ENCODE assay signal across 11 cellular contexts in genomic region chr6:63806573-63806913, GRCh38.
DNase-seq lines count a peak whose midpoint lies in the region; FAIRE-seq and TF ChIP-seq lines count a peak whose summit lies in the region.
"Had no signal": no experiment of that assay in that cellular context is flagged by ENCODE, and none has a peak within 500 bp of the region (broad histone marks: within the 10 kb centered on the region; RNA-seq: fewer than 3 reads in every experiment).

No MANE protein-coding gene starts in this region.

- no peak for FAIRE-seq in kidney (lab: Jason Lieb, UNC)

- H3K27ac ChIP-seq in SJSA1, result peak overlapping the region; percentile 39; the same call in 1 of the 2 replicates
- peak overlapping the region; percentile 85 for H3K27ac ChIP-seq in hepatocyte
- H3K27ac ChIP-seq in kidney (ENCODE audit: low read depth in 2 of 2, low read length in 2 of 2), result no peak overlapping the region

- peak overlapping the region; percentile 62 for H3K4me2 ChIP-seq in hepatocyte
- H3K4me2 ChIP-seq in skeletal muscle satellite cell (ENCODE audit: low read length), result peak overlapping the region; percentile 62

- no peaks in the 10 kb centered on the region for H3K79me2 ChIP-seq in hepatocyte

- peak overlapping the region; percentile 71 for H3K9ac ChIP-seq in skeletal muscle satellite cell (ENCODE audit: low read depth, low read length)
- no peak overlapping the region for H3K9ac ChIP-seq in kidney (ENCODE audit: low read length in 2 of 2)

- TF ChIP-seq CTCF in hepatocyte (IDR thresholded peaks at IDR 0.05; ENCODE audit: poor library complexity) (no peak), kidney (IDR thresholded peaks at IDR 0.05; ENCODE audit: borderline replicate concordance, extremely low read depth, insufficient read depth) (no peak)

- H3K36me3 ChIP-seq in SJSA1, result no peaks in the 10 kb centered on the region
- H3K36me3 ChIP-seq in hepatocyte (replicated peaks; ENCODE audit: insufficient read depth, low read depth), result no peaks in the 10 kb centered on the region
- no peaks in the 10 kb centered on the region for H3K36me3 ChIP-seq in skeletal muscle satellite cell (ENCODE audit: insufficient read depth, low read length)
- H3K36me3 ChIP-seq in kidney (ENCODE audit: control insufficient read depth in 1 of 2, insufficient read depth in 2 of 2, low read length in 2 of 2), result no peaks in the 10 kb centered on the region

- H4K20me1 ChIP-seq in hepatocyte (ENCODE audit: insufficient read depth, poor library complexity, severe bottlenecking), result no peaks in the 10 kb centered on the region

- DNase-seq in DMS53 treated with DMSO at 0.1 percent for 48 hours (lab: John Stamatoyannopoulos, UW; ENCODE audit: unreplicated experiment) (peak; percentile 92), SJSA1 (ENCODE audit: low read depth in 1 of 2, low spot score in 2 of 2) (no peak), hepatocyte (ENCODE audit: low spot score) (no peak), mucosa of gallbladder (ENCODE audit: low spot score) (no peak), nucleus accumbens (lab: John Stamatoyannopoulos, UW) (no peak), kidney (no peak), NCI-H128 (lab: John Stamatoyannopoulos, UW; ENCODE audit: unreplicated experiment) (no peak)
- DNase-seq: CD4-positive, alpha-beta T cell; Karpas-422; NCI-H2171 treated with DMSO at 0.1 percent for 48 hours had no signal

- H3K4me1 ChIP-seq in SJSA1 (replicated peaks) (peaks cover 27% of the 10 kb centered on the region), hepatocyte (ENCODE audit: insufficient read depth) (peaks cover 21% of the 10 kb centered on the region), skeletal muscle satellite cell (ENCODE audit: control insufficient read depth, insufficient read depth, low read length) (peaks cover 56% of the 10 kb centered on the region), kidney (ENCODE audit: control insufficient read depth in 1 of 2, insufficient read depth in 1 of 2, low read depth in 1 of 2, low read length in 2 of 2) (peaks cover 0 to 16% of the 10 kb centered on the region in 2 donors)

- H3K9me3 ChIP-seq in SJSA1 (replicated peaks) (no peaks in the 10 kb centered on the region), hepatocyte (ENCODE audit: low read depth) (no peaks in the 10 kb centered on the region), skeletal muscle satellite cell (replicated peaks; ENCODE audit: low read length) (no peaks in the 10 kb centered on the region), kidney (ENCODE audit: control insufficient read depth in 1 of 2, low read length in 2 of 2) (no peaks in the 10 kb centered on the region)

- no peak overlapping the region for H3K4me3 ChIP-seq in SJSA1
- no peak overlapping the region for H3K4me3 ChIP-seq in hepatocyte
- peak overlapping the region; percentile 28 for H3K4me3 ChIP-seq in skeletal muscle satellite cell (ENCODE audit: low read length)
- H3K4me3 ChIP-seq in kidney (ENCODE audit: low read length in 2 of 2), result no peak overlapping the region

- intact Hi-C loops in kidney (cut with DNase I), result no loop called here

- H2AFZ ChIP-seq in hepatocyte, result no peak overlapping the region

- no peaks in the 10 kb centered on the region for H3K9me2 ChIP-seq in hepatocyte (replicated peaks; ENCODE audit: insufficient read depth)

- H3K27me3 ChIP-seq in SJSA1 (replicated peaks) (no peaks in the 10 kb centered on the region), hepatocyte (no peaks in the 10 kb centered on the region), skeletal muscle satellite cell (ENCODE audit: control insufficient read depth, insufficient read depth, low read length) (no peaks in the 10 kb centered on the region)

- WGBS in hepatocyte (ENCODE audit: low lambda C conversion rate, missing lambda C conversion rate), result 56% methylated on average over 2 of the region's 2 CpGs

Comparison
In these comparisons a context has a peak if more than half of its experiments do, and no peak if none do; other contexts are left out.
1. H3K27ac ChIP-seq: peak in SJSA1 (single experiment) and hepatocyte (single experiment); none in kidney (0 of 2).